Comparison of ENCODE assay signal across 8 cellular contexts in the genomic region with DNA sequence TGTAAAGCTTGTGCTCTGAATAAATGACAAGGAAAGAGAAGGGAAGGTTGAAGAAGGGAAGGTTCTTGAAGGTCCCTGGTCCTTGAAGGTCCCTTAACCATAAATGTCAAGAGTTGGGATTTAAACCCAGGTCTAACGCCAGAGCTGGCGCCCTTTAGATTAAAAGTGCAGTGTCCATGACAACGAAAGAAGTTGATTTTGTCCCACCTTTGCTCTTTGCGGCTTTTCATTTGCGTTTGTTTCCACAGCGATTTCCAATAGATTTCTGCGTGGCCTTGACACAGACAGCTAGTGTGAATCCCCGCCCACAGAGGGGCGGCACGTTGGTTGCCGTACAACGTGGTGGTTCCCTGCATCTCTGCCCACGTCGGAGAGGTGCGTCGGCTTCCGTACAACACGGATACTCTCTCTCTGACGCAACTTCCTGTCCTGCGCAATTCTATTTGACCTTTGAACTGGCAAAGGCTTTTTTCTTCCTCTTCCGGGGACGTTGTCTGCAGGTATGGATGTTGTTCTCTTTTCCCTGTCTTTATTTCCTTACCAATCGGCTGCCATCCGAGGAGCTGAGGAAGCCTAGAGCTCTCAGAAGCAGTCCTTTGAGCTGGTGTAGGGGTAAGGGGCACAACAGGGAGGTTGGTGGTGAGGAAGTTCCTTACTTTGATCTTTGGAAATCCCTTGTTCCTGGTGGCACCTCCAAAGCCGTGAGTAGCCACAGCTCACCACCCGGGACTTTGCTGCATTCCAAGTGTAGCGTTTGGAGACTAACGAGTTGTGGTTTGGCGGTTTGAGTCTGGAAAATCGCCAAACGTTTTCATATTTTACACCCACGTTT. TPM values are rescaled to one million over a fixed set of nuclear protein-coding genes. Genes with fewer than 3 reads are reported as not detected.
DNase-seq lines count a peak whose midpoint lies in the region; ATAC-seq and TF ChIP-seq lines count a peak whose summit lies in the region.

Gene RPL34, plus strand, starts transcription at position 476 of the 832 bp plus-strand sequence. CDS start 1,384 bp downstream, outside the sequence.

- H3K36me3 ChIP-seq in OCI-LY3 (replicated peaks; ENCODE audit: low read depth, low read length): peaks cover 40% of the 10 kb centered on the region

- H3K4me3 Mint-ChIP-seq in endothelial cell (ENCODE audit: unreplicated experiment) (peak within 1 kb of the TSS; percentile 96), mesothelial cell of epicardium (peak within 1 kb of the TSS; percentile 95)

- peak within 1 kb of the TSS; percentile 96 for H2AFZ ChIP-seq in OCI-LY3 (ENCODE audit: low read depth, low read length)

- peak; percentile 94 for DNase-seq in D341Med (ENCODE audit: low spot score)
- peak; percentile 60 for DNase-seq in HuH-7 (ENCODE audit: low spot score)
- DNase-seq in activated CD8-positive, alpha-beta memory T cell treated with anti-CD3 and anti-CD28 coated beads, Interleukin-2, amount 50 U/mL, for 48 hours: peak; percentile 94
- peak; percentile 87 for DNase-seq in endothelial cell (ENCODE audit: low spot score)
- peak; percentile 85 to 93 for DNase-seq in mesothelial cell of epicardium (ENCODE audit: low spot score in 2 of 2, unreplicated experiment in 2 of 2)
- peak; percentile 94 to 95 for DNase-seq in stimulated activated CD8-positive, alpha-beta memory T cell treated with anti-CD3 and anti-CD28 coated beads, Interleukin-15, amount 100 ng/mL, for 48 hours (ENCODE audit: low read depth in 2 of 2)

- H3K36me3 Mint-ChIP-seq in endothelial cell (ENCODE audit: low read depth, unreplicated experiment): peaks cover 18% of the 10 kb centered on the region
- peaks cover 36% of the 10 kb centered on the region for H3K36me3 Mint-ChIP-seq in mesothelial cell of epicardium

- H3K4me1 ChIP-seq in OCI-LY3 (ENCODE audit: low read length): peaks cover 23% of the 10 kb centered on the region

- H3K79me2 ChIP-seq in OCI-LY3 (ENCODE audit: low read length): peaks cover 49% of the 10 kb centered on the region

- H3K27me3 ChIP-seq in OCI-LY3 (ENCODE audit: low read depth, low read length): no peaks in the 10 kb centered on the region

- H3K9me3 Mint-ChIP-seq in endothelial cell (ENCODE audit: unreplicated experiment) (no peaks in the 10 kb centered on the region), mesothelial cell of epicardium (peaks cover 8% of the 10 kb centered on the region)

- peak within 1 kb of the TSS; percentile 100 for H3K4me3 ChIP-seq in OCI-LY3 (ENCODE audit: low read length)

- no peaks in the 10 kb centered on the region for H3K9me3 ChIP-seq in OCI-LY3 (ENCODE audit: insufficient read depth, low read length)

- TF ChIP-seq CTCF in OCI-LY3 (IDR thresholded peaks at IDR 0.05; ENCODE audit: low read depth, low read length): no peak
- no peak for TF ChIP-seq CTCF in endothelial cell (IDR thresholded peaks at IDR 0.05; ENCODE audit: unreplicated experiment)
- TF ChIP-seq CTCF in mesothelial cell of epicardium (IDR thresholded peaks at IDR 0.05; ENCODE audit: unreplicated experiment): no peak

- H3K4me2 ChIP-seq in OCI-LY3 (ENCODE audit: low read length): peak within 1 kb of the TSS; percentile 98

- peaks cover 24% of the 10 kb centered on the region for H3K4me1 Mint-ChIP-seq in endothelial cell (ENCODE audit: unreplicated experiment)
- peaks cover 45% of the 10 kb centered on the region for H3K4me1 Mint-ChIP-seq in mesothelial cell of epicardium

- H3K9ac ChIP-seq in OCI-LY3 (ENCODE audit: low read length): peak within 1 kb of the TSS; percentile 98

- peak within 1 kb of the TSS; percentile 66 for H3K27ac ChIP-seq in OCI-LY3 (ENCODE audit: low read length)

- H3K27me3 Mint-ChIP-seq in endothelial cell (ENCODE audit: unreplicated experiment) (peaks cover 7% of the 10 kb centered on the region), mesothelial cell of epicardium (ENCODE audit: low read depth) (no peaks in the 10 kb centered on the region)

- peak within 1 kb of the TSS; percentile 84 for H3K27ac Mint-ChIP-seq in endothelial cell (ENCODE audit: unreplicated experiment)
- peak within 1 kb of the TSS; percentile 98 for H3K27ac Mint-ChIP-seq in mesothelial cell of epicardium

- peaks cover 36% of the 10 kb centered on the region for H4K20me1 ChIP-seq in OCI-LY3 (ENCODE audit: insufficient read depth, low read length)

- peak; percentile 100 for ATAC-seq in GM21515 (IDR thresholded peaks at IDR 0.05; ENCODE audit: unreplicated experiment)

RNA-seq across cellular contexts. Expression of gene RPL34, which starts in this region (rescaled TPM):
- total RNA-seq in endothelial cell (ENCODE audit: unreplicated experiment) (1,233 TPM), mesothelial cell of epicardium (1,479 to 1,578 TPM (median 1,522 TPM) in 3 replicates)

Comparison
In these comparisons a context has a peak if more than half of its experiments do, and no peak if none do; other contexts are left out.
1. Peak in every context shown above with its lines: DNase-seq, ATAC-seq, H3K4me3 ChIP-seq and H3K27ac ChIP-seq.